In the genomic region with DNA sequence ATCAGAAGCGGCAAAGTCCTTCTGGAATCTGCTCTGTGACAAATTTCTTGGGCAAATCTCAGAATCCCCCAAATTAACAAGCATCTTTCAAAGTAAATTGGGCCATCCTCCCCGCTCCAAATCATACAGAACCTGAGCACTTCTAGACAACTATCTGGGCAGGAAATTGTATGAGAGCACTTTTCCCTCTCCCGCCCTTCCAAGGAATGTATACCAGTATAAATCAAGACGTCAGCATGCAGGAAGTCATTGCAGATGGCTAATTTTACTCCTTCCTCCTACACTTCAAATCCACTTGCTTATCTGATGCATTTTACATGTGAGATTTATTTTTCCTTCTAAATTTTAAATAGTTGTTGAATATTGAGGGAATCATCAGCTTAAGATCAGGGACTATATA, we compare ENCODE assay signal across 22 cellular contexts. TPM values are rescaled to one million over a fixed set of nuclear protein-coding genes. Genes with fewer than 3 reads are reported as not detected.
"Had no signal": no experiment of that assay in that cellular context is flagged by ENCODE, and none has a peak within 500 bp of the region (broad histone marks: within the 10 kb centered on the region; RNA-seq: fewer than 3 reads in every experiment).

No MANE protein-coding gene starts in this region.

- H3K27ac ChIP-seq: brain microvascular endothelial cell, colonic mucosa, gastroesophageal sphincter, heart left ventricle, neutrophil, upper lobe of right lung had no signal

- H3K27me3 Mint-ChIP-seq: activated CD4-positive, alpha-beta T cell treated with anti-CD3 and anti-CD28 coated beads, Interleukin-2, amount 10 ng/mL, durations not matched to agents 7 days and 5 days; central memory CD8-positive, alpha-beta T cell; stimulated activated naive CD8-positive, alpha-beta T cell treated with anti-CD3 and anti-CD28 coated beads, Interleukin-15, amount 100 ng/mL, for 72 hours had no signal

- H3K27me3 ChIP-seq: brain microvascular endothelial cell, colonic mucosa, gastroesophageal sphincter, upper lobe of right lung had no signal

- ATAC-seq: activated CD4-positive, CD25-positive, alpha-beta regulatory T cell treated with anti-CD3 and anti-CD28 coated beads, Interleukin-2, amount 50 U/mL, for 24 hours; activated CD8-positive, alpha-beta T cell treated with anti-CD3 and anti-CD28 coated beads, Interleukin-2, amount 10 ng/mL, durations not matched to agents 7 days and 5 days; activated T-cell treated with anti-CD3 and anti-CD28 coated beads, Interleukin-2, amount 50 U/mL, for 4 hours; gastroesophageal sphincter; heart left ventricle; natural killer cell; stimulated activated naive CD8-positive, alpha-beta T cell treated with anti-CD3 and anti-CD28 coated beads, Interleukin-15, amount 100 ng/mL, for 72 hours; upper lobe of right lung had no signal

- H3K9me3 Mint-ChIP-seq: activated CD4-positive, alpha-beta T cell treated with anti-CD3 and anti-CD28 coated beads, Interleukin-2, amount 10 ng/mL, durations not matched to agents 7 days and 5 days; activated naive CD4-positive, alpha-beta T cell treated with anti-CD3 and anti-CD28 coated beads for 36 hours; activated T-cell treated with anti-CD3 and anti-CD28 coated beads, Interleukin-2, amount 50 U/mL, for 4 hours; endodermal cell had no signal

- H3K27ac Mint-ChIP-seq: activated CD4-positive, alpha-beta T cell treated with anti-CD3 and anti-CD28 coated beads, Interleukin-2, amount 10 ng/mL, durations not matched to agents 7 days and 5 days; activated CD8-positive, alpha-beta T cell treated with anti-CD3 and anti-CD28 coated beads, Interleukin-2, amount 10 ng/mL, durations not matched to agents 7 days and 5 days; activated naive CD4-positive, alpha-beta T cell treated with anti-CD3 and anti-CD28 coated beads for 36 hours; endodermal cell; natural killer cell; stimulated activated naive CD8-positive, alpha-beta T cell treated with anti-CD3 and anti-CD28 coated beads, Interleukin-15, amount 100 ng/mL, for 72 hours had no signal

- H3K36me3 Mint-ChIP-seq: natural killer cell had no signal

- H3K4me1 Mint-ChIP-seq: activated CD4-positive, alpha-beta T cell treated with anti-CD3 and anti-CD28 coated beads, Interleukin-2, amount 10 ng/mL, durations not matched to agents 7 days and 5 days; central memory CD8-positive, alpha-beta T cell; natural killer cell; stimulated activated naive CD8-positive, alpha-beta T cell treated with anti-CD3 and anti-CD28 coated beads, Interleukin-15, amount 100 ng/mL, for 72 hours had no signal

- DNase-seq: activated CD4-positive, alpha-beta T cell treated with anti-CD3 and anti-CD28 coated beads, Interleukin-2, amount 10 ng/mL, durations not matched to agents 7 days and 5 days; activated CD8-positive, alpha-beta memory T cell treated with anti-CD3 and anti-CD28 coated beads, Interleukin-2, amount 50 U/mL, for 4 hours; activated CD8-positive, alpha-beta T cell treated with anti-CD3 and anti-CD28 coated beads, Interleukin-2, amount 10 ng/mL, durations not matched to agents 7 days and 5 days; activated naive CD4-positive, alpha-beta T cell treated with anti-CD3 and anti-CD28 coated beads for 36 hours; activated T-cell treated with anti-CD3 and anti-CD28 coated beads, Interleukin-2, amount 50 U/mL, for 4 hours; brain microvascular endothelial cell; colonic mucosa; endodermal cell; erythroblast; heart left ventricle; kidney glomerular epithelial cell; natural killer cell; retina; SK-N-SH; stimulated activated CD4-positive, alpha-beta T cell treated with anti-CD3 and anti-CD28 coated beads, Interleukin-15, amount 100 ng/mL, for 24 hours; stimulated activated CD4-positive, alpha-beta T cell treated with anti-CD3 and anti-CD28 coated beads, Interleukin-2, amount 100 ng/mL, for 48 hours; stimulated activated naive CD8-positive, alpha-beta T cell treated with anti-CD3 and anti-CD28 coated beads, Interleukin-15, amount 100 ng/mL, for 72 hours; upper lobe of right lung had no signal

- H3K4me3 Mint-ChIP-seq: activated CD4-positive, alpha-beta T cell treated with anti-CD3 and anti-CD28 coated beads, Interleukin-2, amount 10 ng/mL, durations not matched to agents 7 days and 5 days; activated CD8-positive, alpha-beta T cell treated with anti-CD3 and anti-CD28 coated beads, Interleukin-2, amount 10 ng/mL, durations not matched to agents 7 days and 5 days; activated naive CD4-positive, alpha-beta T cell treated with anti-CD3 and anti-CD28 coated beads for 36 hours; activated T-cell treated with anti-CD3 and anti-CD28 coated beads, Interleukin-2, amount 50 U/mL, for 4 hours; central memory CD8-positive, alpha-beta T cell; endodermal cell; natural killer cell; stimulated activated naive CD8-positive, alpha-beta T cell treated with anti-CD3 and anti-CD28 coated beads, Interleukin-15, amount 100 ng/mL, for 72 hours had no signal

- H3K4me1 ChIP-seq: colonic mucosa, gastroesophageal sphincter, heart left ventricle, upper lobe of right lung had no signal

RNA-seq across cellular contexts. Expression of a gene that starts 52.1 kb away (rescaled TPM):
- total RNA-seq: activated CD4-positive, alpha-beta T cell treated with anti-CD3 and anti-CD28 coated beads, Interleukin-2, amount 10 ng/mL, durations not matched to agents 7 days and 5 days; activated CD8-positive, alpha-beta T cell treated with anti-CD3 and anti-CD28 coated beads, Interleukin-2, amount 10 ng/mL, durations not matched to agents 7 days and 5 days; activated naive CD4-positive, alpha-beta T cell treated with anti-CD3 and anti-CD28 coated beads for 36 hours; activated T-cell treated with anti-CD3 and anti-CD28 coated beads, Interleukin-2, amount 50 U/mL, for 4 hours; natural killer cell had no signal
